21 cellular contexts compared by ENCODE assay signal in genomic region chr2:158269143-158269542, GRCh38.
A peak's percentile ranks its signal among the peaks of the same experiment; 100 is the strongest.
DNase-seq lines count a peak whose midpoint lies in the region; TF ChIP-seq lines count a peak whose summit lies in the region.
"Had no signal": no experiment of that assay in that cellular context is flagged by ENCODE, and none has a peak within 500 bp of the region (broad histone marks: within the 10 kb centered on the region; RNA-seq: fewer than 3 reads in every experiment).

No MANE protein-coding gene starts in this region.

- TF ChIP-seq CTCF in glutamatergic neuron (IDR thresholded peaks at IDR 0.05; ENCODE audit: partially characterized antibody, unreplicated experiment): no peak

- no peak overlapping the region for H3K27ac Mint-ChIP-seq in T-helper 2 cell treated with Interferon-gamma antibody and Interleukin-4, amounts not matched to agents 5 μg/mL and 100 μg/mL, for 36 hours
- H3K27ac Mint-ChIP-seq in glutamatergic neuron (ENCODE audit: unreplicated experiment): no peak overlapping the region
- H3K27ac Mint-ChIP-seq: activated CD4-positive, alpha-beta T cell treated with anti-CD3 and anti-CD28 coated beads for 36 hours; activated naive CD4-positive, alpha-beta T cell treated with anti-CD3 and anti-CD28 coated beads, Interleukin-2, amount 10 ng/mL, durations not matched to agents 7 days and 5 days; activated T-cell treated with anti-CD3 and anti-CD28 coated beads, Interleukin-2, amount 50 U/mL, for 72 hours; CD4-positive, CD25-positive, alpha-beta regulatory T cell; dendritic cell treated with granulocyte-macrophage colony-stimulating factor and Interleukin-4, amounts not matched to agents 40 ng/mL and 50 ng/mL, for 4 days; GM23338; stimulated activated effector memory CD8-positive, alpha-beta T cell treated with anti-CD3 and anti-CD28 coated beads, Interleukin-12 subunit alpha, Interleukin-12 subunit beta, amount 100 ng/mL, for 72 hours had no signal

- no peaks in the 10 kb centered on the region for H3K4me1 Mint-ChIP-seq in T-helper 2 cell treated with Interferon-gamma antibody and Interleukin-4, amounts not matched to agents 5 μg/mL and 100 μg/mL, for 36 hours (ENCODE audit: low read depth)
- peaks cover 1% of the 10 kb centered on the region for H3K4me1 Mint-ChIP-seq in glutamatergic neuron (ENCODE audit: low read depth, unreplicated experiment)
- H3K4me1 Mint-ChIP-seq: activated CD4-positive, alpha-beta T cell treated with anti-CD3 and anti-CD28 coated beads for 36 hours; activated naive CD4-positive, alpha-beta T cell treated with anti-CD3 and anti-CD28 coated beads, Interleukin-2, amount 10 ng/mL, durations not matched to agents 7 days and 5 days; CD4-positive, CD25-positive, alpha-beta regulatory T cell; GM23338; stimulated activated effector memory CD8-positive, alpha-beta T cell treated with anti-CD3 and anti-CD28 coated beads, Interleukin-12 subunit alpha, Interleukin-12 subunit beta, amount 100 ng/mL, for 72 hours had no signal

- H3K36me3 Mint-ChIP-seq in T-helper 2 cell treated with Interferon-gamma antibody and Interleukin-4, amounts not matched to agents 5 μg/mL and 100 μg/mL, for 36 hours (ENCODE audit: low read depth): no peaks in the 10 kb centered on the region
- no peaks in the 10 kb centered on the region for H3K36me3 Mint-ChIP-seq in glutamatergic neuron (ENCODE audit: unreplicated experiment)
- H3K36me3 Mint-ChIP-seq: activated naive CD4-positive, alpha-beta T cell treated with anti-CD3 and anti-CD28 coated beads, Interleukin-2, amount 10 ng/mL, durations not matched to agents 7 days and 5 days; CD4-positive, CD25-positive, alpha-beta regulatory T cell; stimulated activated effector memory CD8-positive, alpha-beta T cell treated with anti-CD3 and anti-CD28 coated beads, Interleukin-12 subunit alpha, Interleukin-12 subunit beta, amount 100 ng/mL, for 72 hours had no signal

- peaks cover 2% of the 10 kb centered on the region for H3K27me3 Mint-ChIP-seq in T-helper 2 cell treated with Interferon-gamma antibody and Interleukin-4, amounts not matched to agents 5 μg/mL and 100 μg/mL, for 36 hours (ENCODE audit: low read depth)
- H3K27me3 Mint-ChIP-seq in glutamatergic neuron (ENCODE audit: unreplicated experiment): peaks cover 2% of the 10 kb centered on the region
- H3K27me3 Mint-ChIP-seq: CD4-positive, CD25-positive, alpha-beta regulatory T cell; dendritic cell treated with granulocyte-macrophage colony-stimulating factor and Interleukin-4, amounts not matched to agents 40 ng/mL and 50 ng/mL, for 4 days had no signal

- H3K9me3 Mint-ChIP-seq in T-helper 2 cell treated with Interferon-gamma antibody and Interleukin-4, amounts not matched to agents 5 μg/mL and 100 μg/mL, for 36 hours: no peaks in the 10 kb centered on the region
- peaks cover 3% of the 10 kb centered on the region for H3K9me3 Mint-ChIP-seq in glutamatergic neuron (ENCODE audit: unreplicated experiment)
- H3K9me3 Mint-ChIP-seq: activated naive CD4-positive, alpha-beta T cell treated with anti-CD3 and anti-CD28 coated beads, Interleukin-2, amount 10 ng/mL, durations not matched to agents 7 days and 5 days; activated T-cell treated with anti-CD3 and anti-CD28 coated beads, Interleukin-2, amount 50 U/mL, for 72 hours; GM23338; stimulated activated effector memory CD8-positive, alpha-beta T cell treated with anti-CD3 and anti-CD28 coated beads, Interleukin-12 subunit alpha, Interleukin-12 subunit beta, amount 100 ng/mL, for 72 hours had no signal

- H3K4me3 Mint-ChIP-seq in T-helper 2 cell treated with Interferon-gamma antibody and Interleukin-4, amounts not matched to agents 5 μg/mL and 100 μg/mL, for 36 hours: no peak overlapping the region
- no peak overlapping the region for H3K4me3 Mint-ChIP-seq in glutamatergic neuron (ENCODE audit: unreplicated experiment)
- H3K4me3 Mint-ChIP-seq: activated CD4-positive, alpha-beta T cell treated with anti-CD3 and anti-CD28 coated beads for 36 hours; activated naive CD4-positive, alpha-beta T cell treated with anti-CD3 and anti-CD28 coated beads, Interleukin-2, amount 10 ng/mL, durations not matched to agents 7 days and 5 days; activated T-cell treated with anti-CD3 and anti-CD28 coated beads, Interleukin-2, amount 50 U/mL, for 72 hours; CD4-positive, CD25-positive, alpha-beta regulatory T cell; dendritic cell treated with granulocyte-macrophage colony-stimulating factor and Interleukin-4, amounts not matched to agents 40 ng/mL and 50 ng/mL, for 4 days; GM23338; stimulated activated effector memory CD8-positive, alpha-beta T cell treated with anti-CD3 and anti-CD28 coated beads, Interleukin-12 subunit alpha, Interleukin-12 subunit beta, amount 100 ng/mL, for 72 hours had no signal

- DNase-seq in DMS53 treated with DMSO at 0.1 percent for 48 hours (lab: John Stamatoyannopoulos, UW; ENCODE audit: unreplicated experiment): peak; percentile 85
- DNase-seq in NCI-H146 treated with DMSO at 0.1 percent for 48 hours (lab: John Stamatoyannopoulos, UW; ENCODE audit: unreplicated experiment): peak; percentile 18
- DNase-seq in NCI-H345 (lab: John Stamatoyannopoulos, UW): peak; percentile 90
- DNase-seq in kidney tubule cell (ENCODE audit: low spot score): peak; percentile 22
- no peak for DNase-seq in medulla oblongata (ENCODE audit: extremely low spot score)
- no peak for DNase-seq in T-helper 2 cell treated with Interferon-gamma antibody and Interleukin-4, amounts not matched to agents 5 μg/mL and 100 μg/mL, for 36 hours (ENCODE audit: low spot score)
- no peak for DNase-seq in glutamatergic neuron
- DNase-seq: activated CD4-positive, alpha-beta T cell treated with anti-CD3 and anti-CD28 coated beads for 36 hours; activated naive CD4-positive, alpha-beta T cell treated with anti-CD3 and anti-CD28 coated beads, Interleukin-2, amount 10 ng/mL, durations not matched to agents 7 days and 5 days; activated T-cell treated with anti-CD3 and anti-CD28 coated beads, Interleukin-2, amount 50 U/mL, for 72 hours; amygdala; CD4-positive, CD25-positive, alpha-beta regulatory T cell; NCI-H187 treated with DMSO at 0.1 percent for 48 hours; NK-92 treated with Interleukin-12 subunit alpha and Interleukin-12 subunit beta, amount 100 ng/mL, for 24 hours; Peyer's patch; psoas muscle; stimulated activated CD4-positive, alpha-beta T cell treated with anti-CD3 and anti-CD28 coated beads, Interleukin-2, amount 100 ng/mL, for 24 hours; T-helper 1 cell had no signal

Comparison
In these comparisons a context has a peak if more than half of its experiments do, and no peak if none do; other contexts are left out.
1. DNase-seq: peak in DMS53 treated with DMSO at 0.1 percent for 48 hours (single experiment), NCI-H146 treated with DMSO at 0.1 percent for 48 hours (single experiment), NCI-H345 (single experiment) and kidney tubule cell (single experiment); none in medulla oblongata (single experiment), T-helper 2 cell treated with Interferon-gamma antibody and Interleukin-4, amounts not matched to agents 5 μg/mL and 100 μg/mL, for 36 hours (single experiment) and glutamatergic neuron (single experiment).